In the genomic region with DNA sequence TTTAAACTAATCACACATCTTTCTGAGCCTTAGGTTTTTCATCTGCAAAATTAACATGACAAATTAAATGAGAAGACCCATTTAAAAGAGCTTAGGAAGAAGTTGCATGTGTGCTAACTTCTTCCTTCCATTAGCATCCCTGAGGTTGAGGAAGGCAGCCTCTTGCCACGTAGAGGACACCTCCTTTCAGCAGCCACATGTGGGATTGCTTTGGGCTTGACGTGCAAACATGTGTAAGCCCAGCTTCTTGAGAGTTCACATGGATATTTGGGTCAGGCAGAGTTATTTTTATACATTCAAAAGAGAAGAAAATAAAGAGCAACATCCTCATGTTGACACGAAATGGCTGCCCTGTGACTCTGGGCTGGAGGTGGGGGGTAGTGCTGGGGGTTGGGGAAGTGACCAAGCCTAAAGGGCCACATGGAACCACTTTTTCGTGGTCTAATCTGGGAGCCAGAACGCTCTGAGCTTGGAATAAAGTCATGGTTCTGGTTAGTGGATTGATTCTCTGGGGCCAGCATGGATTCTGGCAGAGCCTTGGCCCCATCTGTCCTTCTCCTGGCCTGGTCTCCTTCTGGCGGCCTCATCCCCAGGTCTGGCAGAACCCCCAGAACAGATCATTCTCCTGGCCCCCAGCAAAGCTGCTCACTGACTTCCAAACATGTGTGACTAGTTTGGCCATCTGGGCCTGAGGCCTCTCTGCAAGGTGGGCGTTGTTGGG, we compare ENCODE assay signal across 17 cellular contexts.
DNase-seq lines count a peak whose midpoint lies in the region; ATAC-seq and TF ChIP-seq lines count a peak whose summit lies in the region.
"Had no signal": no experiment of that assay in that cellular context is flagged by ENCODE, and none has a peak within 500 bp of the region (broad histone marks: within the 10 kb centered on the region; RNA-seq: fewer than 3 reads in every experiment).

No MANE protein-coding gene starts in this region.

- intact Hi-C loops in Right ventricle myocardium inferior (cut with DNase I) (no loop called here), cardiac septum (cut with DNase I) (no loop called here), psoas muscle (cut with DNase I) (no loop called here), aorta (cut with DNase I) (no loop called here)

- H3K4me3 Mint-ChIP-seq in effector memory CD8-positive, alpha-beta T cell = no peak overlapping the region

- H3K9me3 ChIP-seq in psoas muscle = no peaks in the 10 kb centered on the region
- H3K9me3 ChIP-seq in aorta (ENCODE audit: control insufficient read depth, low read length) = no peaks in the 10 kb centered on the region

- no peak for DNase-seq in Right ventricle myocardium inferior (ENCODE audit: missing footprints)
- no peak for DNase-seq in cardiac septum (ENCODE audit: low spot score)
- DNase-seq in fibroblast of the conjunctiva (ENCODE audit: low read depth) = peak; percentile 18
- DNase-seq in psoas muscle = peak; percentile 60 to 87
- no peak for DNase-seq in aorta
- DNase-seq in effector memory CD8-positive, alpha-beta T cell = no peak
- DNase-seq: COR-L47, DMS79, GM23248, IMR-90, Kasumi-1, NCI-H2081, NCI-H526, RPMI8226 had no signal

- WGBS in psoas muscle, 3 donors = 23 to 34% (median 25%) methylated on average over 7 of the region's 7 CpGs
- 93 to 94% methylated on average over 7 of the region's 7 CpGs for WGBS in aorta, 2 donors

- peak; percentile 73 for ATAC-seq in Right ventricle myocardium inferior
- ATAC-seq in psoas muscle = peak; percentile 55 to 80 (median 65)
- ATAC-seq in aorta (ENCODE audit: low FRiP score) = peak; percentile 39
- no peak for ATAC-seq in HG03045 (IDR thresholded peaks at IDR 0.05; ENCODE audit: unreplicated experiment)
- ATAC-seq in effector memory CD8-positive, alpha-beta T cell (replicated peaks) = no peak
- ATAC-seq in GM18870 (IDR thresholded peaks at IDR 0.05; ENCODE audit: unreplicated experiment) = no peak

- no peaks in the 10 kb centered on the region for H3K36me3 Mint-ChIP-seq in effector memory CD8-positive, alpha-beta T cell (ENCODE audit: insufficient read depth)

- H3K4me3 ChIP-seq in psoas muscle (no peak overlapping the region), aorta (ENCODE audit: low read length in 2 of 2) (no peak overlapping the region)
- H3K4me3 ChIP-seq: GM23248 had no signal

- H3K9me3 Mint-ChIP-seq in effector memory CD8-positive, alpha-beta T cell = no peaks in the 10 kb centered on the region

- no peaks in the 10 kb centered on the region for H3K4me1 Mint-ChIP-seq in effector memory CD8-positive, alpha-beta T cell (ENCODE audit: low read depth in 2 of 2)

- H3K4me1 ChIP-seq in psoas muscle (peaks cover 3% of the 10 kb centered on the region), aorta (ENCODE audit: control insufficient read depth in 1 of 2, insufficient read depth in 2 of 2, low read length in 2 of 2) (no peaks in the 10 kb centered on the region)

- H3K27ac Mint-ChIP-seq in effector memory CD8-positive, alpha-beta T cell = no peak overlapping the region

- peaks cover 25 to 76% of the 10 kb centered on the region in 2 donors for H3K27me3 Mint-ChIP-seq in effector memory CD8-positive, alpha-beta T cell

- no peaks in the 10 kb centered on the region for H3K27me3 ChIP-seq in psoas muscle (ENCODE audit: insufficient read depth in 3 of 3, low read length in 2 of 3)
- H3K27me3 ChIP-seq in aorta (ENCODE audit: control insufficient read depth in 1 of 2, insufficient read depth in 2 of 2, low read length in 1 of 2) = no peaks in the 10 kb centered on the region

- peak overlapping the region; percentile 2 for H3K27ac ChIP-seq in psoas muscle
- H3K27ac ChIP-seq in aorta (ENCODE audit: low read depth in 1 of 2, low read length in 2 of 2) = no peak overlapping the region
- H3K27ac ChIP-seq: C4-2B, GM23248 had no signal

- no peak for TF ChIP-seq CTCF in psoas muscle (IDR thresholded peaks at IDR 0.05)

- H3K36me3 ChIP-seq in psoas muscle (ENCODE audit: insufficient read depth in 1 of 2, low read depth in 1 of 2) (no peaks in the 10 kb centered on the region), aorta (ENCODE audit: control insufficient read depth in 1 of 2, insufficient read depth in 2 of 2, low read length in 1 of 2) (no peaks in the 10 kb centered on the region)

Comparison
In these comparisons a context has a peak if more than half of its experiments do, and no peak if none do; other contexts are left out.
1. ATAC-seq: peak in Right ventricle myocardium inferior (single experiment), psoas muscle (4 of 4) and aorta (single experiment); none in HG03045 (single experiment), effector memory CD8-positive, alpha-beta T cell (single experiment) and GM18870 (single experiment).
2. DNase-seq: peak in fibroblast of the conjunctiva (single experiment) and psoas muscle (2 of 2); none in Right ventricle myocardium inferior (single experiment), cardiac septum (single experiment), aorta (0 of 2) and effector memory CD8-positive, alpha-beta T cell (0 of 3).